9 cellular contexts compared by ENCODE assay signal in the genomic region with DNA sequence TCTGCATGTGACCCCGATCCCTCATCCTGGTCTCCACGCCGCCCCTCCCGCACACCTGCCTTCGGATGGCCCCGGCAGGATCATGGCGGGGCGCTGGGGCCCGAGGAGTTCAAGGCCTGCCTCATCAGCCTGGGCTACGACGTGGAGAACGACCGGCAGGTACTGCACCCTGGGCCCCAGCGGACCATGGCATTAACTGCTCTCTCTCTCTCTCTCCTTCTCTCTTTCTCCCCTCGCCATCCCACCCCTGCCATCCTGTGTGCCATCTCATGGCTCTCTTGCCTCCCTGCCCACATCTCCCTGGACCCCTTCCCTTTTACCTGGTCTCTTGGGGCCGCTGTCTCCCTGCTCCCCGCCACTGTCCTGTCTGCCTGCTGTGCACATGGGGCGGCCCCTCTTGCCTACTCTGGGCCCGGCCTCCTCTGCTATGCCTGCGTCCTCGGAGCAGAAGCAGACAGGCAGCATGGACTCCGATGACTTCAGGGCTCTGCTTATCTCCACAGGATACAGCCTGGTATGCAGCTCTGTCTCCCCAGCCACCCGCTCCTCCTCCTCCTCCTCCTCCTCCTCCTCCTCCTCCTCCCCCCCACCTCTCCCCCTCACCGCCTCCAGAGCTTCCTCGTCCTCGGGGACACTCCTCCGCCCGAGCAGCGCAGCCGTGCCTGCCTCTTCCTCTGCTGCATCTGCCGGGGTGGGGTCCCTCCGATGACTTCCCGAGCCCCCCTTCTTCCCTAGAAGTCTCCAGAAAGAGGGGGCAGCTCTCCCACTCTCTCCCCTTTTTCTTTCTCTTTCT. TPM values are rescaled to one million over a fixed set of nuclear protein-coding genes. Genes with fewer than 3 reads are reported as not detected.
DNase-seq lines count a peak whose midpoint lies in the region; ATAC-seq and TF ChIP-seq lines count a peak whose summit lies in the region.
"Had no signal": no experiment of that assay in that cellular context is flagged by ENCODE, and none has a peak within 500 bp of the region (broad histone marks: within the 10 kb centered on the region; RNA-seq: fewer than 3 reads in every experiment).

No MANE protein-coding gene starts in this region.

- H3K27ac ChIP-seq in BLaER1 (peak overlapping the region; percentile 55; the same call in 1 of the 2 replicates), angular gyrus (ENCODE audit: low read depth, low read length) (peak overlapping the region; percentile 50), right cardiac atrium (ENCODE audit: low read length) (no peak overlapping the region), osteoblast (ENCODE audit: low read depth, low read length) (no peak overlapping the region)

- H3K36me3 ChIP-seq in BLaER1 (peaks cover 85% of the 10 kb centered on the region), osteoblast (ENCODE audit: insufficient read depth, low read length) (peaks cover 90% of the 10 kb centered on the region)

- 50% methylated on average over 33 of the region's 33 CpGs for WGBS in right cardiac atrium

- ATAC-seq in right cardiac atrium (peak; percentile 22 to 45), HG02642 (IDR thresholded peaks at IDR 0.05; ENCODE audit: poor library complexity, unreplicated experiment) (no peak), GM18858 (IDR thresholded peaks at IDR 0.05; ENCODE audit: unreplicated experiment) (no peak)

- H3K27me3 ChIP-seq in BLaER1, result no peaks in the 10 kb centered on the region
- no peaks in the 10 kb centered on the region for H3K27me3 ChIP-seq in right cardiac atrium (ENCODE audit: control insufficient read depth, insufficient read depth)
- no peaks in the 10 kb centered on the region for H3K27me3 ChIP-seq in osteoblast (ENCODE audit: insufficient read depth, low read length)

- H3K4me2 ChIP-seq in BLaER1 (no peak overlapping the region; the same call in 1 of the 2 replicates), osteoblast (ENCODE audit: insufficient read depth, low read length) (no peak overlapping the region)

- H3K4me3 ChIP-seq in BLaER1 (no peak overlapping the region), right cardiac atrium (ENCODE audit: low read length) (no peak overlapping the region), osteoblast (ENCODE audit: insufficient read depth, low read length) (no peak overlapping the region)

- H3K79me2 ChIP-seq in osteoblast (ENCODE audit: insufficient read depth, low read length), result peaks cover 13% of the 10 kb centered on the region

- no peak overlapping the region for H3K9ac ChIP-seq in BLaER1

- H4K20me1 ChIP-seq in BLaER1 (no peaks in the 10 kb centered on the region), osteoblast (ENCODE audit: insufficient read depth, low read length) (peaks cover 13% of the 10 kb centered on the region)

- no peak for TF ChIP-seq CTCF in osteoblast (IDR thresholded peaks at IDR 0.05; ENCODE audit: extremely low read depth, low read depth, low read length)

- H3K4me1 ChIP-seq in BLaER1 (peaks cover 12% of the 10 kb centered on the region), right cardiac atrium (ENCODE audit: control insufficient read depth, insufficient read depth, low read length) (peaks cover 1% of the 10 kb centered on the region), osteoblast (ENCODE audit: insufficient read depth, low read length) (no peaks in the 10 kb centered on the region)

- intact Hi-C loops in right cardiac atrium (cut with DNase I), result loop anchor here in 1 of 4 donors (5.0 kb wide), 1 partner anchor 76 kb away; no protein-coding TSS in a partner anchor

- DNase-seq in right cardiac atrium (peak; percentile 52 to 80 (median 77)), osteoblast (ENCODE audit: insufficient read length, low spot score, missing footprints) (peak; percentile 88), DMS53 (lab: John Stamatoyannopoulos, UW) (no peak), mesenteric fat pad (ENCODE audit: low spot score) (no peak)
- DNase-seq: activated CD8-positive, alpha-beta memory T cell treated with anti-CD3 and anti-CD28 coated beads for 24 hours had no signal

- no peak overlapping the region for H2AFZ ChIP-seq in osteoblast (ENCODE audit: low read length)

- no peaks in the 10 kb centered on the region for H3K9me3 ChIP-seq in BLaER1
- no peaks in the 10 kb centered on the region for H3K9me3 ChIP-seq in right cardiac atrium (ENCODE audit: control insufficient read depth, low read length)
- H3K9me3 ChIP-seq in osteoblast (ENCODE audit: low read depth, low read length), result no peaks in the 10 kb centered on the region

RNA-seq across cellular contexts. Expression of a gene that starts 16.2 kb away (rescaled TPM):
- total RNA-seq in right cardiac atrium (under 1 TPM; 0.22 to 0.85 (median 0.54) TPM), osteoblast (not detected in 2 replicates), mesenteric fat pad (1.3 TPM)
- 0.91 TPM for polyA plus RNA-seq in right cardiac atrium

RNA-seq across cellular contexts. Expression of a gene that starts 45.3 kb away (rescaled TPM):
- total RNA-seq in right cardiac atrium (1 to 10 TPM in 1 of 4 donors, under 1 TPM in 1, not detected in 2; 0.79 to 1.1 TPM), osteoblast (not detected in 2 replicates), mesenteric fat pad (not detected)
- not detected for polyA plus RNA-seq in right cardiac atrium

Comparison
In these comparisons a context has a peak if more than half of its experiments do, and no peak if none do; other contexts are left out.
1. H3K27ac ChIP-seq: peak in BLaER1 (single experiment) and angular gyrus (single experiment); none in right cardiac atrium (single experiment) and osteoblast (single experiment).
2. ATAC-seq: peak in right cardiac atrium (2 of 2); none in HG02642 (single experiment) and GM18858 (single experiment).
3. DNase-seq: peak in right cardiac atrium (3 of 3) and osteoblast (single experiment); none in DMS53 (single experiment) and mesenteric fat pad (single experiment).